In genomic region chr19:13155472-13156284, GRCh38 we compare ENCODE assay signal across 1 cellular context.
A peak's percentile ranks its signal among the peaks of the same experiment; 100 is the strongest.
TF ChIP-seq lines count a peak whose summit lies in the region.

No MANE protein-coding gene starts in this region.

TF ChIP-seq in HepG2, 621 proteins besides CTCF, POLR2A, EP300 and RAD21 (continued from another document and continues in another):
- TF ChIP-seq, protein P1, sequence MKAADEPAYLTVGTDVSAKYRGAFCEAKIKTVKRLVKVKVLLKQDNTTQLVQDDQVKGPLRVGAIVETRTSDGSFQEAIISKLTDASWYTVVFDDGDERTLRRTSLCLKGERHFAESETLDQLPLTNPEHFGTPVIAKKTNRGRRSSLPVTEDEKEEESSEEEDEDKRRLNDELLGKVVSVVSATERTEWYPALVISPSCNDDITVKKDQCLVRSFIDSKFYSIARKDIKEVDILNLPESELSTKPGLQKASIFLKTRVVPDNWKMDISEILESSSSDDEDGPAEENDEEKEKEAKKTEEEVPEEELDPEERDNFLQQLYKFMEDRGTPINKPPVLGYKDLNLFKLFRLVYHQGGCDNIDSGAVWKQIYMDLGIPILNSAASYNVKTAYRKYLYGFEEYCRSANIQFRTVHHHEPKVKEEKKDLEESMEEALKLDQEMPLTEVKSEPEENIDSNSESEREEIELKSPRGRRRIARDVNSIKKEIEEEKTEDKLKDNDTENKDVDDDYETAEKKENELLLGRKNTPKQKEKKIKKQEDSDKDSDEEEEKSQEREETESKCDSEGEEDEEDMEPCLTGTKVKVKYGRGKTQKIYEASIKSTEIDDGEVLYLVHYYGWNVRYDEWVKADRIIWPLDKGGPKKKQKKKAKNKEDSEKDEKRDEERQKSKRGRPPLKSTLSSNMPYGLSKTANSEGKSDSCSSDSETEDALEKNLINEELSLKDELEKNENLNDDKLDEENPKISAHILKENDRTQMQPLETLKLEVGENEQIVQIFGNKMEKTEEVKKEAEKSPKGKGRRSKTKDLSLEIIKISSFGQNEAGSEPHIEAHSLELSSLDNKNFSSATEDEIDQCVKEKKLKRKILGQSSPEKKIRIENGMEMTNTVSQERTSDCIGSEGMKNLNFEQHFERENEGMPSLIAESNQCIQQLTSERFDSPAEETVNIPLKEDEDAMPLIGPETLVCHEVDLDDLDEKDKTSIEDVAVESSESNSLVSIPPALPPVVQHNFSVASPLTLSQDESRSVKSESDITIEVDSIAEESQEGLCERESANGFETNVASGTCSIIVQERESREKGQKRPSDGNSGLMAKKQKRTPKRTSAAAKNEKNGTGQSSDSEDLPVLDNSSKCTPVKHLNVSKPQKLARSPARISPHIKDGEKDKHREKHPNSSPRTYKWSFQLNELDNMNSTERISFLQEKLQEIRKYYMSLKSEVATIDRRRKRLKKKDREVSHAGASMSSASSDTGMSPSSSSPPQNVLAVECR (CRISPR knock-in tag; IDR thresholded peaks at IDR 0.05; ENCODE audit: borderline replicate concordance), result no peak; the same call in 1 of the 2 replicates
- TF ChIP-seq ZNF317 (CRISPR knock-in tag; IDR thresholded peaks at IDR 0.05), result 0 out of 2 replicates have a peak, but pooled peaks have one; percentile 32
- TF ChIP-seq GTF3A (CRISPR knock-in tag; conservative IDR thresholded peaks at IDR 0.05), result no peak
- TF ChIP-seq SP2 (CRISPR knock-in tag; IDR thresholded peaks at IDR 0.05), result no peak
- TF ChIP-seq HNF4G (IDR thresholded peaks at IDR 0.05; ENCODE audit: borderline replicate concordance, low read depth, low read length), result no peak
- no peak; the same call in 1 of the 2 replicates for TF ChIP-seq HNF4G (CRISPR knock-in tag; IDR thresholded peaks at IDR 0.05; ENCODE audit: borderline replicate concordance, low read depth)
- TF ChIP-seq MEIS2 (CRISPR knock-in tag; IDR thresholded peaks at IDR 0.05), result 0 out of 2 replicates have a peak, but pooled peaks have one; percentile 7
- TF ChIP-seq THRA (CRISPR knock-in tag; IDR thresholded peaks at IDR 0.05; ENCODE audit: borderline replicate concordance), result peak; percentile 86; the same call in 1 of the 2 replicates
- TF ChIP-seq, protein P2, sequence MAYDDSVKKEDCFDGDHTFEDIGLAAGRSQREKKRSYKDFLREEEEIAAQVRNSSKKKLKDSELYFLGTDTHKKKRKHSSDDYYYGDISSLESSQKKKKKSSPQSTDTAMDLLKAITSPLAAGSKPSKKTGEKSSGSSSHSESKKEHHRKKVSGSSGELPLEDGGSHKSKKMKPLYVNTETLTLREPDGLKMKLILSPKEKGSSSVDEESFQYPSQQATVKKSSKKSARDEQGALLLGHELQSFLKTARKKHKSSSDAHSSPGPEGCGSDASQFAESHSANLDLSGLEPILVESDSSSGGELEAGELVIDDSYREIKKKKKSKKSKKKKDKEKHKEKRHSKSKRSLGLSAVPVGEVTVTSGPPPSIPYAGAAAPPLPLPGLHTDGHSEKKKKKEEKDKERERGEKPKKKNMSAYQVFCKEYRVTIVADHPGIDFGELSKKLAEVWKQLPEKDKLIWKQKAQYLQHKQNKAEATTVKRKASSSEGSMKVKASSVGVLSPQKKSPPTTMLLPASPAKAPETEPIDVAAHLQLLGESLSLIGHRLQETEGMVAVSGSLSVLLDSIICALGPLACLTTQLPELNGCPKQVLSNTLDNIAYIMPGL (CRISPR knock-in tag; IDR thresholded peaks at IDR 0.05; ENCODE audit: borderline replicate concordance in 1 of 2, low read depth in 1 of 2), result peak; percentile 20 to 36; a peak in 1 of 4 replicates
- TF ChIP-seq ZNF660 (CRISPR knock-in tag; IDR thresholded peaks at IDR 0.05; ENCODE audit: borderline replicate concordance, low read depth), result no peak
- TF ChIP-seq HNF1B (CRISPR knock-in tag; IDR thresholded peaks at IDR 0.05), result no peak
- peak; percentile 94 for TF ChIP-seq ZC3H13 (CRISPR knock-in tag; IDR thresholded peaks at IDR 0.05)
- TF ChIP-seq FOXC1 (CRISPR knock-in tag; IDR thresholded peaks at IDR 0.05; ENCODE audit: borderline replicate concordance), result no peak; the same call in 1 of the 2 replicates
- 0 out of 2 replicates have a peak, but pooled peaks have one; percentile 19 for TF ChIP-seq ZBTB20 (CRISPR knock-in tag; IDR thresholded peaks at IDR 0.05; ENCODE audit: borderline replicate concordance, low read depth)
- TF ChIP-seq KMT2A (CRISPR knock-in tag; IDR thresholded peaks at IDR 0.05), result no peak
- peak; percentile 58 for TF ChIP-seq ZNF777 (CRISPR knock-in tag; IDR thresholded peaks at IDR 0.05)
- TF ChIP-seq, protein P3, sequence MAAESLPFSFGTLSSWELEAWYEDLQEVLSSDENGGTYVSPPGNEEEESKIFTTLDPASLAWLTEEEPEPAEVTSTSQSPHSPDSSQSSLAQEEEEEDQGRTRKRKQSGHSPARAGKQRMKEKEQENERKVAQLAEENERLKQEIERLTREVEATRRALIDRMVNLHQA (CRISPR knock-in tag; IDR thresholded peaks at IDR 0.05), result no peak
- TF ChIP-seq THAP11 (CRISPR knock-in tag; IDR thresholded peaks at IDR 0.05), result no peak
- TF ChIP-seq MAFK (conservative IDR thresholded peaks at IDR 0.05 in 1 of 2, IDR thresholded peaks at IDR 0.05 in 1 of 2; ENCODE audit: low read length in 2 of 2), result no peak
- TF ChIP-seq ZBTB7B (CRISPR knock-in tag; IDR thresholded peaks at IDR 0.05), result peak; percentile 54; the same call in 1 of the 2 replicates
- TF ChIP-seq ZNF180 (CRISPR knock-in tag; IDR thresholded peaks at IDR 0.05; ENCODE audit: borderline replicate concordance, low read depth), result no peak
- TF ChIP-seq PHF21A (CRISPR knock-in tag; IDR thresholded peaks at IDR 0.05), result peak; percentile 67
- TF ChIP-seq TBL1XR1 (IDR thresholded peaks at IDR 0.05; ENCODE audit: borderline replicate concordance, low read length, partially characterized antibody), result peak; percentile 25
- no peak for TF ChIP-seq RAD51 (IDR thresholded peaks at IDR 0.05; ENCODE audit: borderline replicate concordance)
- peak; percentile 28 for TF ChIP-seq NR2F6 (IDR thresholded peaks at IDR 0.05)
- TF ChIP-seq NR2F6 (CRISPR knock-in tag; IDR thresholded peaks at IDR 0.05), result peak; percentile 78
- TF ChIP-seq ZNF850 (CRISPR knock-in tag; conservative IDR thresholded peaks at IDR 0.05), result 0 out of 2 replicates have a peak, but pooled peaks have one; percentile 26
- TF ChIP-seq ETV5 (CRISPR knock-in tag; IDR thresholded peaks at IDR 0.05; ENCODE audit: borderline replicate concordance), result peak; percentile 93
- TF ChIP-seq CCDC6 (CRISPR knock-in tag; IDR thresholded peaks at IDR 0.05), result no peak
- TF ChIP-seq TCF12 (IDR thresholded peaks at IDR 0.05), result no peak
- TF ChIP-seq TCF12 (CRISPR knock-in tag; IDR thresholded peaks at IDR 0.05), result 0 out of 2 replicates have a peak, but pooled peaks have one; percentile 65
- 0 out of 2 replicates have a peak, but pooled peaks have one; percentile 39 for TF ChIP-seq ATF5 (CRISPR knock-in tag; IDR thresholded peaks at IDR 0.05; ENCODE audit: low read depth)
- TF ChIP-seq ZNF441 (CRISPR knock-in tag; IDR thresholded peaks at IDR 0.05; ENCODE audit: borderline replicate concordance), result peak; percentile 48; the same call in 1 of the 2 replicates
- TF ChIP-seq NR2F2 (IDR thresholded peaks at IDR 0.05; ENCODE audit: borderline replicate concordance, low read depth), result peak; percentile 22; the same call in 1 of the 2 replicates
- TF ChIP-seq FOSL2 (CRISPR knock-in tag; IDR thresholded peaks at IDR 0.05), result 0 out of 2 replicates have a peak, but pooled peaks have one; percentile 15
- no peak for TF ChIP-seq TCF7L2 (IDR thresholded peaks at IDR 0.05; ENCODE audit: low read depth, low read length)
- no peak for TF ChIP-seq SYNCRIP (IDR thresholded peaks at IDR 0.05; ENCODE audit: insufficient read depth, low read depth, low read length)
- TF ChIP-seq NRL (CRISPR knock-in tag; IDR thresholded peaks at IDR 0.05; ENCODE audit: borderline replicate concordance), result no peak; the same call in 1 of the 2 replicates
- 0 out of 2 replicates have a peak, but pooled peaks have one; percentile 22 for TF ChIP-seq ZNF775 (CRISPR knock-in tag; IDR thresholded peaks at IDR 0.05; ENCODE audit: borderline replicate concordance)
- no peak for TF ChIP-seq ZFP37 (CRISPR knock-in tag; IDR thresholded peaks at IDR 0.05; ENCODE audit: borderline replicate concordance)
- TF ChIP-seq YY1 (IDR thresholded peaks at IDR 0.05; ENCODE audit: insufficient read depth, insufficient replicate concordance, low read depth, low read length), result peak; percentile 31
- peak; percentile 36 for TF ChIP-seq JARID2 (CRISPR knock-in tag; IDR thresholded peaks at IDR 0.05; ENCODE audit: insufficient replicate concordance)
- TF ChIP-seq ZMAT3 (CRISPR knock-in tag; conservative IDR thresholded peaks at IDR 0.05), result 0 out of 2 replicates have a peak, but pooled peaks have one; percentile 38
- no peak for TF ChIP-seq RARG (CRISPR knock-in tag; IDR thresholded peaks at IDR 0.05; ENCODE audit: low read depth)
- no peak for TF ChIP-seq HOXD1 (CRISPR knock-in tag; IDR thresholded peaks at IDR 0.05)
- no peak for TF ChIP-seq PHB2 (IDR thresholded peaks at IDR 0.05; ENCODE audit: partially characterized antibody)
- peak; percentile 71 for TF ChIP-seq HDAC1 (CRISPR knock-in tag; IDR thresholded peaks at IDR 0.05)
- no peak for TF ChIP-seq SNAI1 (CRISPR knock-in tag; IDR thresholded peaks at IDR 0.05; ENCODE audit: borderline replicate concordance)
- TF ChIP-seq ATF2 (CRISPR knock-in tag; IDR thresholded peaks at IDR 0.05), result no peak
- TF ChIP-seq POLR2AphosphoS2 (IDR thresholded peaks at IDR 0.05; ENCODE audit: low read depth, low read length), result no peak
- TF ChIP-seq, protein P4, sequence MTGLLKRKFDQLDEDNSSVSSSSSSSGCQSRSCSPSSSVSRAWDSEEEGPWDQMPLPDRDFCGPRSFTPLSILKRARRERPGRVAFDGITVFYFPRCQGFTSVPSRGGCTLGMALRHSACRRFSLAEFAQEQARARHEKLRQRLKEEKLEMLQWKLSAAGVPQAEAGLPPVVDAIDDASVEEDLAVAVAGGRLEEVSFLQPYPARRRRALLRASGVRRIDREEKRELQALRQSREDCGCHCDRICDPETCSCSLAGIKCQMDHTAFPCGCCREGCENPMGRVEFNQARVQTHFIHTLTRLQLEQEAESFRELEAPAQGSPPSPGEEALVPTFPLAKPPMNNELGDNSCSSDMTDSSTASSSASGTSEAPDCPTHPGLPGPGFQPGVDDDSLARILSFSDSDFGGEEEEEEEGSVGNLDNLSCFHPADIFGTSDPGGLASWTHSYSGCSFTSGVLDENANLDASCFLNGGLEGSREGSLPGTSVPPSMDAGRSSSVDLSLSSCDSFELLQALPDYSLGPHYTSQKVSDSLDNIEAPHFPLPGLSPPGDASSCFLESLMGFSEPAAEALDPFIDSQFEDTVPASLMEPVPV (CRISPR knock-in tag; IDR thresholded peaks at IDR 0.05), result peak; percentile 40; the same call in 1 of the 2 replicates
- TF ChIP-seq KAT7 (CRISPR knock-in tag; IDR thresholded peaks at IDR 0.05; ENCODE audit: borderline replicate concordance), result peak; percentile 35; the same call in 1 of the 2 replicates
- peak; percentile 86 for TF ChIP-seq GABPB1 (CRISPR knock-in tag; IDR thresholded peaks at IDR 0.05)
- TF ChIP-seq ZNF276 (CRISPR knock-in tag; IDR thresholded peaks at IDR 0.05; ENCODE audit: low read depth), result no peak
- peak; percentile 66; the same call in 1 of the 2 replicates for TF ChIP-seq ZNF670 (CRISPR knock-in tag; IDR thresholded peaks at IDR 0.05; ENCODE audit: borderline replicate concordance)
- peak; percentile 68; the same call in 1 of the 2 replicates for TF ChIP-seq NR2C2 (CRISPR knock-in tag; IDR thresholded peaks at IDR 0.05; ENCODE audit: borderline replicate concordance)
